In the genomic region with DNA sequence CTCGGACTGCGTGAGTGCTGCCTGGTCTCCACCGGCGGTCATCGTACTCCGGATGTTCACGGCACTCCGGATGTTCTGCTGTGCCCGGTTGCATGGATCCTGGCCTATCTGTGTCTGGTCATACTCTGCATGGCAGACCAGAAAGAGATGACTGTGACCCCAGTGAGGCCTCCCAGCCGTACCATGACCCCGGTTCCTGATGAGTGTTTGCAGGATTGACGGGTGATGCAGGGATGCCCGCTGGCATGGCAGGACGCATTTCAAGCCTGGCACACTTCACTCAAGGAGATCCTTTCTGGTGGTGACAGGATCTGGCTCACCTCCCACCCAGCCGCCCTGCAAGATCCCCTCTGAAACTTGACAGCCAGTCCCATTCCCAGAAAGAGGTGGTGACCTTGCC, we compare ENCODE assay signal across 36 cellular contexts.
"Had no signal": no experiment of that assay in that cellular context is flagged by ENCODE, and none has a peak within 500 bp of the region (broad histone marks: within the 10 kb centered on the region; RNA-seq: fewer than 3 reads in every experiment).

No MANE protein-coding gene starts in this region.

- H3K9me3 Mint-ChIP-seq: activated naive CD4-positive, alpha-beta T cell treated with anti-CD3 and anti-CD28 coated beads for 36 hours; activated naive CD4-positive, alpha-beta T cell treated with anti-CD3 and anti-CD28 coated beads, Interleukin-2, amount 10 ng/mL, durations not matched to agents 7 days and 5 days; activated naive CD4-positive, alpha-beta T cell treated with anti-CD3 and anti-CD28 coated beads, Interleukin-2, amount 50 U/mL, for 24 hours; activated naive CD4-positive, alpha-beta T cell treated with anti-CD3 and anti-CD28 coated beads, Interleukin-2, amount 50 U/mL, for 72 hours; activated naive CD8-positive, alpha-beta T cell treated with anti-CD3 and anti-CD28 coated beads for 36 hours; activated naive CD8-positive, alpha-beta T cell treated with anti-CD3 and anti-CD28 coated beads, Interleukin-2, amount 10 ng/mL, durations not matched to agents 7 days and 5 days; activated naive CD8-positive, alpha-beta T cell treated with anti-CD3 and anti-CD28 coated beads, Interleukin-2, amount 50 U/mL, for 24 hours; activated T-cell treated with anti-CD3 and anti-CD28 coated beads, Interleukin-2, amount 50 U/mL, for 24 hours; activated T-cell treated with anti-CD3 and anti-CD28 coated beads, Interleukin-2, amount 50 U/mL, for 4 hours; activated T-cell treated with anti-CD3 and anti-CD28 coated beads, Interleukin-2, amount 50 U/mL, for 72 hours; activated T-helper 1 cell treated with anti-CD3 and anti-CD28 coated beads, Interleukin-12 subunit alpha, Interleukin-12 subunit beta, Interleukin-2, Interleukin-4 antibody, amounts not matched to agents 30 ng/mL and 10 ng/mL and 1 ng/mL, durations not matched to agents 14 hours and 24 hours and 36 hours; activated T-helper 17 cell treated with anti-CD3 and anti-CD28 coated beads, Interleukin-2, amount 50 U/mL, for 72 hours; activated T-helper 2 cell treated with anti-CD3 and anti-CD28 coated beads, Interferon-gamma antibody, Interleukin-2, Interleukin-4, amounts not matched to agents 10 μg/mL and 5 μg/mL and 100 μg/mL, durations not matched to agents 14 hours and 24 hours and 36 hours; brain; central memory CD8-positive, alpha-beta T cell had no signal

- H3K27ac ChIP-seq: adrenal gland, ascending aorta, body of pancreas, brain microvascular endothelial cell, cardiac muscle cell had no signal

- H3K27me3 Mint-ChIP-seq: activated naive CD4-positive, alpha-beta T cell treated with anti-CD3 and anti-CD28 coated beads, Interleukin-2, amount 50 U/mL, for 24 hours; activated naive CD8-positive, alpha-beta T cell; activated T-helper 17 cell treated with anti-CD3 and anti-CD28 coated beads, Interleukin-2, amount 50 U/mL, for 72 hours; central memory CD8-positive, alpha-beta T cell had no signal

- H3K4me1 Mint-ChIP-seq: activated naive CD4-positive, alpha-beta T cell treated with anti-CD3 and anti-CD28 coated beads, Interleukin-2, amount 10 ng/mL, durations not matched to agents 7 days and 5 days; activated naive CD8-positive, alpha-beta T cell treated with anti-CD3 and anti-CD28 coated beads, Interleukin-2, amount 10 ng/mL, durations not matched to agents 7 days and 5 days; activated naive CD8-positive, alpha-beta T cell treated with anti-CD3 and anti-CD28 coated beads, Interleukin-2, amount 50 U/mL, for 24 hours; activated T-helper 17 cell treated with anti-CD3 and anti-CD28 coated beads, Interleukin-2, amount 50 U/mL, for 72 hours had no signal

- H3K4me1 ChIP-seq: adrenal gland, ascending aorta, body of pancreas had no signal

- H3K36me3 ChIP-seq: adrenal gland, ascending aorta, brain microvascular endothelial cell, cardiac muscle cell had no signal

- DNase-seq: activated effector memory CD4-positive, alpha-beta T cell treated with anti-CD3 and anti-CD28 coated beads, Interleukin-2, amount 50 U/mL, for 16 hours; activated effector memory CD4-positive, alpha-beta T cell treated with Interleukin-2 at 50 U/mL for 16 hours; activated gamma-delta T cell; activated gamma-delta T cell treated with Interleukin-2 at 50 U/mL for 16 hours; activated naive CD4-positive, alpha-beta T cell; activated naive CD4-positive, alpha-beta T cell treated with anti-CD3 and anti-CD28 coated beads for 36 hours; activated naive CD4-positive, alpha-beta T cell treated with anti-CD3 and anti-CD28 coated beads, Interleukin-2, amount 10 ng/mL, durations not matched to agents 7 days and 5 days; activated naive CD4-positive, alpha-beta T cell treated with anti-CD3 and anti-CD28 coated beads, Interleukin-2, amount 50 U/mL, for 16 hours; activated naive CD4-positive, alpha-beta T cell treated with Interleukin-2 at 50 U/mL for 16 hours; activated naive CD8-positive, alpha-beta T cell treated with anti-CD3 and anti-CD28 coated beads for 36 hours; activated naive CD8-positive, alpha-beta T cell treated with anti-CD3 and anti-CD28 coated beads, Interleukin-2, amount 10 ng/mL, durations not matched to agents 7 days and 5 days; activated naive CD8-positive, alpha-beta T cell treated with anti-CD3 and anti-CD28 coated beads, Interleukin-2, amount 50 U/mL, for 24 hours; activated T-cell treated with anti-CD3 and anti-CD28 coated beads, Interleukin-2, amount 50 U/mL, for 24 hours; activated T-cell treated with anti-CD3 and anti-CD28 coated beads, Interleukin-2, amount 50 U/mL, for 4 hours; activated T-cell treated with anti-CD3 and anti-CD28 coated beads, Interleukin-2, amount 50 U/mL, for 48 hours; activated T-cell treated with anti-CD3 and anti-CD28 coated beads, Interleukin-2, amount 50 U/mL, for 72 hours; adrenal gland; amniotic stem cell; amygdala; anterior cingulate cortex; aorta; body of pancreas; brain microvascular endothelial cell; caudate nucleus; central memory CD4-positive, alpha-beta T cell; cerebellar nuclear complex had no signal

- H3K27me3 ChIP-seq: adrenal gland, ascending aorta, body of pancreas, brain microvascular endothelial cell had no signal

- H3K4me3 ChIP-seq: adrenal gland, ascending aorta, body of pancreas, cardiac muscle cell had no signal

- H3K27ac Mint-ChIP-seq: activated naive CD4-positive, alpha-beta T cell treated with anti-CD3 and anti-CD28 coated beads for 36 hours; activated naive CD4-positive, alpha-beta T cell treated with anti-CD3 and anti-CD28 coated beads, Interleukin-2, amount 10 ng/mL, durations not matched to agents 7 days and 5 days; activated naive CD4-positive, alpha-beta T cell treated with anti-CD3 and anti-CD28 coated beads, Interleukin-2, amount 50 U/mL, for 24 hours; activated naive CD4-positive, alpha-beta T cell treated with anti-CD3 and anti-CD28 coated beads, Interleukin-2, amount 50 U/mL, for 72 hours; activated naive CD8-positive, alpha-beta T cell; activated naive CD8-positive, alpha-beta T cell treated with anti-CD3 and anti-CD28 coated beads for 36 hours; activated naive CD8-positive, alpha-beta T cell treated with anti-CD3 and anti-CD28 coated beads, Interleukin-2, amount 10 ng/mL, durations not matched to agents 7 days and 5 days; activated naive CD8-positive, alpha-beta T cell treated with anti-CD3 and anti-CD28 coated beads, Interleukin-2, amount 50 U/mL, for 24 hours; activated T-cell treated with anti-CD3 and anti-CD28 coated beads, Interleukin-2, amount 50 U/mL, for 24 hours; activated T-cell treated with anti-CD3 and anti-CD28 coated beads, Interleukin-2, amount 50 U/mL, for 72 hours; activated T-helper 1 cell treated with anti-CD3 and anti-CD28 coated beads, Interleukin-12 subunit alpha, Interleukin-12 subunit beta, Interleukin-2, Interleukin-4 antibody, amounts not matched to agents 30 ng/mL and 10 ng/mL and 1 ng/mL, durations not matched to agents 14 hours and 24 hours and 36 hours; activated T-helper 17 cell treated with anti-CD3 and anti-CD28 coated beads, Interleukin-2, amount 50 U/mL, for 72 hours; activated T-helper 2 cell treated with anti-CD3 and anti-CD28 coated beads, Interferon-gamma antibody, Interleukin-2, Interleukin-4, amounts not matched to agents 10 μg/mL and 5 μg/mL and 100 μg/mL, durations not matched to agents 14 hours and 24 hours and 36 hours; brain had no signal

- H3K9me3 ChIP-seq: adrenal gland, ascending aorta, body of pancreas had no signal

- ATAC-seq: activated naive CD4-positive, alpha-beta T cell treated with anti-CD3 and anti-CD28 coated beads, Interleukin-2, amount 50 U/mL, for 72 hours; activated naive CD8-positive, alpha-beta T cell treated with anti-CD3 and anti-CD28 coated beads, Interleukin-2, amount 50 U/mL, for 24 hours; activated T-cell treated with anti-CD3 and anti-CD28 coated beads, Interleukin-2, amount 50 U/mL, for 4 hours; activated T-cell treated with anti-CD3 and anti-CD28 coated beads, Interleukin-2, amount 50 U/mL, for 72 hours; activated T-helper 17 cell treated with anti-CD3 and anti-CD28 coated beads, Interleukin-2, amount 50 U/mL, for 72 hours; body of pancreas had no signal

- H3K36me3 Mint-ChIP-seq: activated naive CD4-positive, alpha-beta T cell treated with anti-CD3 and anti-CD28 coated beads, Interleukin-2, amount 10 ng/mL, durations not matched to agents 7 days and 5 days; activated naive CD4-positive, alpha-beta T cell treated with anti-CD3 and anti-CD28 coated beads, Interleukin-2, amount 50 U/mL, for 24 hours; activated naive CD4-positive, alpha-beta T cell treated with anti-CD3 and anti-CD28 coated beads, Interleukin-2, amount 50 U/mL, for 72 hours; activated naive CD8-positive, alpha-beta T cell; activated naive CD8-positive, alpha-beta T cell treated with anti-CD3 and anti-CD28 coated beads for 36 hours; activated naive CD8-positive, alpha-beta T cell treated with anti-CD3 and anti-CD28 coated beads, Interleukin-2, amount 10 ng/mL, durations not matched to agents 7 days and 5 days; brain had no signal

- H3K4me3 Mint-ChIP-seq: activated naive CD4-positive, alpha-beta T cell treated with anti-CD3 and anti-CD28 coated beads for 36 hours; activated naive CD4-positive, alpha-beta T cell treated with anti-CD3 and anti-CD28 coated beads, Interleukin-2, amount 10 ng/mL, durations not matched to agents 7 days and 5 days; activated naive CD4-positive, alpha-beta T cell treated with anti-CD3 and anti-CD28 coated beads, Interleukin-2, amount 50 U/mL, for 24 hours; activated naive CD8-positive, alpha-beta T cell; activated naive CD8-positive, alpha-beta T cell treated with anti-CD3 and anti-CD28 coated beads for 36 hours; activated naive CD8-positive, alpha-beta T cell treated with anti-CD3 and anti-CD28 coated beads, Interleukin-2, amount 10 ng/mL, durations not matched to agents 7 days and 5 days; activated naive CD8-positive, alpha-beta T cell treated with anti-CD3 and anti-CD28 coated beads, Interleukin-2, amount 50 U/mL, for 24 hours; activated T-cell treated with anti-CD3 and anti-CD28 coated beads, Interleukin-2, amount 50 U/mL, for 24 hours; activated T-cell treated with anti-CD3 and anti-CD28 coated beads, Interleukin-2, amount 50 U/mL, for 4 hours; activated T-cell treated with anti-CD3 and anti-CD28 coated beads, Interleukin-2, amount 50 U/mL, for 72 hours; activated T-helper 1 cell treated with anti-CD3 and anti-CD28 coated beads, Interleukin-12 subunit alpha, Interleukin-12 subunit beta, Interleukin-2, Interleukin-4 antibody, amounts not matched to agents 30 ng/mL and 10 ng/mL and 1 ng/mL, durations not matched to agents 14 hours and 24 hours and 36 hours; activated T-helper 17 cell treated with anti-CD3 and anti-CD28 coated beads, Interleukin-2, amount 50 U/mL, for 72 hours; brain; central memory CD8-positive, alpha-beta T cell had no signal
